In the genomic region with DNA sequence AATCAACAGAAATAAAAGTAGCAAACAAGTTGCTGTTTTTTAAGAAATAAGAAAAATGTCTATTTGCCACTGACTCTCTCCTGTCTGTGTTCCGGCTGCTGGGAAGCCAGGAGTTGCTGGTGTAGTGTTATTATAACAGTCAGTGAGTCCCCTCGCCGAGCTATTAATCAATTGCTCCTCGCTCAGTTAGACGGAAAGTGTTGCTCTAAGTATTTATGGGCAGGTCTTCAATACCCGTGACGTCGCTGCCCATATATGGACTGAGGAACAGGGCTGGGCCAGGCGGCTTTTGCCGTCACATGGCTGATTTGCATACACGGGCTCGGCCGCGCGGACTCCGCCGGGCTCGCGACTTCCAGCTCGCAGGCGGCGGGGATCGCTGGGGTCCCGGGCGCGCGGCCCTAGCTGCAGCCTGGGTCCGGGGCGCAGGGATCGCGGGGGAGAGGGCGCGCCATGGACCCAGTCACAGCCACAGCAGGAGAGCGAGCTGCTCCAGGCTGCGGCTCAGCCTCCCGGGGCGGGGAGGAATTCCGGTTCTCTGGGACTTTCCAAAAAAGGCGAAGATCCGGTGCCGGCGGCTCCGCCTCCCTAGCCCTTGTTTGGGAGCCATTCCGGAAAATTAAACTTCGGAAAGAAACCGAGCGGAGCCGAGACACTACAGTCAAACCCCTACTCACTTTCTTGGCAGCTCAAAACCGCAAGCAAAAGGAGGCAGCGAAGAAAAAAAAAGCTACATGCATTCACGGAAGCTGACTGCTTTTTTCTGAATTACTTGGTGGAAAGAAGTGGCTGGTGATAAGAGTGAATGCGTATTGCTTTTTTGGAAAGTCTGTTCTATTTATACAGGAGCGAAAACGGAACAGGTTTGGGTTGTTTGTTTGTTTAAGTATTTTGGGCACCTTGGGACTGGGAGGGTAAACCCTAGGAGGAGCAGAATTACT, we compare ENCODE assay signal across 8 cellular contexts. TPM values are rescaled to one million over a fixed set of nuclear protein-coding genes. Genes with fewer than 3 reads are reported as not detected.
DNase-seq lines count a peak whose midpoint lies in the region; ATAC-seq lines count a peak whose summit lies in the region.

A gene (minus strand): TSS at position 188 of the 941 bp plus-strand sequence. CDS start 337 bp downstream, outside the sequence.

- ATAC-seq in GM18498 (IDR thresholded peaks at IDR 0.05; ENCODE audit: unreplicated experiment): peak; percentile 82
- peak; percentile 73 for ATAC-seq in HG02885 (IDR thresholded peaks at IDR 0.05; ENCODE audit: poor library complexity, unreplicated experiment)

- DNase-seq in NCI-H1694 treated with DMSO at 0.1 percent for 48 hours (lab: John Stamatoyannopoulos, UW): peak; percentile 63
- DNase-seq in T1000 (lab: John Stamatoyannopoulos, UW): peak; percentile 92
- DNase-seq in astrocyte of the hippocampus (ENCODE audit: low read depth, low spot score): peak; percentile 97
- DNase-seq in hepatic stellate cell (ENCODE audit: low spot score): peak; percentile 97
- peak; percentile 95 for DNase-seq in renal cortical epithelial cell (ENCODE audit: low read depth)
- no peak for DNase-seq in NCI-H187 treated with DMSO at 0.1 percent for 48 hours (lab: John Stamatoyannopoulos, UW)

RNA-seq across cellular contexts. Expression of the gene that starts here (rescaled TPM):
- 0.17 and 0.40 TPM in 2 replicates for total RNA-seq in renal cortical epithelial cell

Comparison
In these comparisons a context has a peak if more than half of its experiments do, and no peak if none do; other contexts are left out.
1. Peak in DNase-seq in renal cortical epithelial cell; RNA of the gene not detected or under 1 TPM.